In genomic region chr15:43285609-43286037, GRCh38 we compare ENCODE assay signal across 7 cellular contexts. TPM values are rescaled to one million over a fixed set of nuclear protein-coding genes. Genes with fewer than 3 reads are reported as not detected.
A peak's percentile ranks its signal among the peaks of the same experiment; 100 is the strongest.
DNase-seq lines count a peak whose midpoint lies in the region; ATAC-seq and TF ChIP-seq lines count a peak whose summit lies in the region.

No MANE protein-coding gene starts in this region.

- peak; percentile 3 for DNase-seq in NCI-H1417 treated with DMSO at 0.1 percent for 48 hours (lab: John Stamatoyannopoulos, UW)
- peak in 3 of 5 donors; percentile 32 to 57 (median 54) for DNase-seq in T-helper 1 cell
- DNase-seq in inferior parietal cortex (ENCODE audit: extremely low spot score) = peak; percentile 89
- DNase-seq in stimulated activated CD4-positive, alpha-beta T cell treated with anti-CD3 and anti-CD28 coated beads, Interleukin-1b, Interleukin-23, amount 100 ng/mL, for 48 hours = peak; percentile 48

- ATAC-seq in HG03439 (IDR thresholded peaks at IDR 0.05; ENCODE audit: unreplicated experiment) = no peak

- H3K27ac Mint-ChIP-seq in brain = peak overlapping the region in 1 of 5 experiments; percentile 20

- peaks cover 5% of the 10 kb centered on the region for H3K4me1 Mint-ChIP-seq in brain

- H3K36me3 Mint-ChIP-seq in brain = no peaks in the 10 kb centered on the region

- H3K4me3 Mint-ChIP-seq in brain = no peak overlapping the region

- TF ChIP-seq CTCF in GM12873 (IDR thresholded peaks at IDR 0.05; ENCODE audit: insufficient read depth, low read depth, low read length, missing control alignments) = peak; percentile 88
- peak; percentile 85 to 89 for TF ChIP-seq CTCF in brain (conservative IDR thresholded peaks at IDR 0.05)

- H3K27me3 Mint-ChIP-seq in brain = peaks cover 22% of the 10 kb centered on the region

- peaks cover 0 to 5% (median 0%) of the 10 kb centered on the region in 5 experiments for H3K9me3 Mint-ChIP-seq in brain

RNA-seq across cellular contexts. Expression of gene TGM7, which starts 16.4 kb away (rescaled TPM):
- polyA plus RNA-seq in brain (ENCODE audit: insufficient read depth, low read depth, low replicate concordance) = not detected

RNA-seq across cellular contexts. Expression of gene TGM5, which starts 18.9 kb away (rescaled TPM):
- polyA plus RNA-seq in brain (ENCODE audit: insufficient read depth, low read depth, low replicate concordance) = not detected

RNA-seq across cellular contexts. Expression of gene LCMT2, which starts 44.8 kb away (rescaled TPM):
- polyA plus RNA-seq in brain (ENCODE audit: insufficient read depth, low read depth, low replicate concordance) = 9.2 TPM

Comparison
In these comparisons a context has a peak if more than half of its experiments do, and no peak if none do; other contexts are left out.
1. DNase-seq: peak in every context shown above with its lines; median percentile 89 in inferior parietal cortex; 54 in T-helper 1 cell; 48 in stimulated activated CD4-positive, alpha-beta T cell treated with anti-CD3 and anti-CD28 coated beads, Interleukin-1b, Interleukin-23, amount 100 ng/mL, for 48 hours; 3 in NCI-H1417 treated with DMSO at 0.1 percent for 48 hours.